In genomic region chr15:26082069-26082832, GRCh38 we compare ENCODE assay signal across 8 cellular contexts.
DNase-seq lines count a peak whose midpoint lies in the region; ATAC-seq and TF ChIP-seq lines count a peak whose summit lies in the region.

No MANE protein-coding gene starts in this region.

- peak overlapping the region; percentile 77 for H3K4me3 ChIP-seq in fibroblast of the aortic adventitia (ENCODE audit: low read depth, low read length)

- no peaks in the 10 kb centered on the region for H3K36me3 Mint-ChIP-seq in natural killer cell
- H3K36me3 Mint-ChIP-seq in stimulated activated naive B cell treated with anti-CD40 and anti-IgM and Interleukin-4, amounts not matched to agents 10 μg/mL and 1 μg/mL and 100 μg/mL, for 72 hours: peaks cover 3 to 5% of the 10 kb centered on the region in 2 donors

- no peaks in the 10 kb centered on the region for H3K36me3 ChIP-seq in KOPT-K1 (ENCODE audit: insufficient read depth, low read length)

- intact Hi-C loops in natural killer cell (cut with micrococcal nuclease): no loop called here

- POLR2A ChIA-PET in RWPE1 (lab: Yijun Ruan, JAX; ENCODE audit: low non-redundant PET): no interaction called here

- DNase-seq in DMS53 (lab: John Stamatoyannopoulos, UW) (peak; percentile 85), RWPE1 (ENCODE audit: low spot score) (peak; percentile 98), fibroblast of the aortic adventitia (ENCODE audit: low read depth) (peak; percentile 97), natural killer cell (peak; percentile 89)
- peak; percentile 97 for DNase-seq in activated effector memory CD4-positive, alpha-beta T cell treated with anti-CD3 and anti-CD28 coated beads, Interleukin-2, amount 50 U/mL, for 16 hours
- DNase-seq in stimulated activated naive B cell treated with anti-CD40 and anti-IgM and Interleukin-4, amounts not matched to agents 10 μg/mL and 1 μg/mL and 100 μg/mL, for 72 hours: peak; percentile 93

- CTCF ChIA-PET in RWPE1 (lab: Yijun Ruan, JAX): interaction anchor here (0.6 kb wide), 2 partner anchors 10 to 60 kb away, joined by 3 to 4 read pairs; no protein-coding TSS in a partner anchor

- H3K9me3 ChIP-seq in KOPT-K1 (ENCODE audit: insufficient read depth, low read length, poor library complexity, severe bottlenecking): no peaks in the 10 kb centered on the region

- no peak for TF ChIP-seq CTCF in RWPE1 (conservative IDR thresholded peaks at IDR 0.05; ENCODE audit: low read depth)
- no peak for TF ChIP-seq CTCF in fibroblast of the aortic adventitia (IDR thresholded peaks at IDR 0.05; ENCODE audit: insufficient read depth, low read length)
- TF ChIP-seq CTCF in natural killer cell (IDR thresholded peaks at IDR 0.05): no peak

- H3K27ac ChIP-seq in KOPT-K1 (ENCODE audit: low read depth, low read length, poor library complexity, severe bottlenecking): peak overlapping the region; percentile 72
- peak overlapping the region; percentile 91 for H3K27ac ChIP-seq in RWPE1

- peaks cover 46 to 48% of the 10 kb centered on the region in 2 donors for H3K4me1 Mint-ChIP-seq in natural killer cell
- peaks cover 10 to 39% of the 10 kb centered on the region in 2 donors for H3K4me1 Mint-ChIP-seq in stimulated activated naive B cell treated with anti-CD40 and anti-IgM and Interleukin-4, amounts not matched to agents 10 μg/mL and 1 μg/mL and 100 μg/mL, for 72 hours

- peak; percentile 93 for ATAC-seq in GM21737 (IDR thresholded peaks at IDR 0.05; ENCODE audit: unreplicated experiment)
- peak; percentile 94 to 96 (median 95) for ATAC-seq in natural killer cell
- ATAC-seq in stimulated activated naive B cell treated with anti-CD40 and anti-IgM and Interleukin-4, amounts not matched to agents 10 μg/mL and 1 μg/mL and 100 μg/mL, for 72 hours (replicated peaks): peak; percentile 98 to 99

- H3K9me3 Mint-ChIP-seq in natural killer cell: peaks cover 0 to 3% of the 10 kb centered on the region in 2 donors
- H3K9me3 Mint-ChIP-seq in stimulated activated naive B cell treated with anti-CD40 and anti-IgM and Interleukin-4, amounts not matched to agents 10 μg/mL and 1 μg/mL and 100 μg/mL, for 72 hours: peaks cover 0 to 2% of the 10 kb centered on the region in 2 donors

- H3K4me3 Mint-ChIP-seq in natural killer cell: peak overlapping the region; percentile 92
- H3K4me3 Mint-ChIP-seq in stimulated activated naive B cell treated with anti-CD40 and anti-IgM and Interleukin-4, amounts not matched to agents 10 μg/mL and 1 μg/mL and 100 μg/mL, for 72 hours: peak overlapping the region; percentile 82 to 93

- H3K27ac Mint-ChIP-seq in natural killer cell: peak overlapping the region; percentile 95
- H3K27ac Mint-ChIP-seq in stimulated activated naive B cell treated with anti-CD40 and anti-IgM and Interleukin-4, amounts not matched to agents 10 μg/mL and 1 μg/mL and 100 μg/mL, for 72 hours: peak overlapping the region; percentile 98

- H3K27me3 Mint-ChIP-seq in natural killer cell (ENCODE audit: low read depth in 2 of 2): peaks cover 0 to 3% of the 10 kb centered on the region in 2 donors
- peaks cover 9 to 16% of the 10 kb centered on the region in 2 donors for H3K27me3 Mint-ChIP-seq in stimulated activated naive B cell treated with anti-CD40 and anti-IgM and Interleukin-4, amounts not matched to agents 10 μg/mL and 1 μg/mL and 100 μg/mL, for 72 hours

Comparison
In these comparisons a context has a peak if more than half of its experiments do, and no peak if none do; other contexts are left out.
1. Peak in every context shown above with its lines: DNase-seq, ATAC-seq, H3K4me3 ChIP-seq and H3K27ac ChIP-seq.